In genomic region chr10:72738476-72738875, GRCh38 we compare ENCODE assay signal across 1 cellular context.
TF ChIP-seq lines count a peak whose summit lies in the region.

No MANE protein-coding gene starts in this region.

TF ChIP-seq in K562, 482 proteins besides CTCF, POLR2A, EP300 and RAD21 (continued from another document):
- TF ChIP-seq MEF2A (IDR thresholded peaks at IDR 0.05; ENCODE audit: control insufficient read depth, low read depth, low read length) = peak; percentile 67; the same call in 1 of the 2 replicates
